ENCODE assay signal across 2 cellular contexts in the genomic region with DNA sequence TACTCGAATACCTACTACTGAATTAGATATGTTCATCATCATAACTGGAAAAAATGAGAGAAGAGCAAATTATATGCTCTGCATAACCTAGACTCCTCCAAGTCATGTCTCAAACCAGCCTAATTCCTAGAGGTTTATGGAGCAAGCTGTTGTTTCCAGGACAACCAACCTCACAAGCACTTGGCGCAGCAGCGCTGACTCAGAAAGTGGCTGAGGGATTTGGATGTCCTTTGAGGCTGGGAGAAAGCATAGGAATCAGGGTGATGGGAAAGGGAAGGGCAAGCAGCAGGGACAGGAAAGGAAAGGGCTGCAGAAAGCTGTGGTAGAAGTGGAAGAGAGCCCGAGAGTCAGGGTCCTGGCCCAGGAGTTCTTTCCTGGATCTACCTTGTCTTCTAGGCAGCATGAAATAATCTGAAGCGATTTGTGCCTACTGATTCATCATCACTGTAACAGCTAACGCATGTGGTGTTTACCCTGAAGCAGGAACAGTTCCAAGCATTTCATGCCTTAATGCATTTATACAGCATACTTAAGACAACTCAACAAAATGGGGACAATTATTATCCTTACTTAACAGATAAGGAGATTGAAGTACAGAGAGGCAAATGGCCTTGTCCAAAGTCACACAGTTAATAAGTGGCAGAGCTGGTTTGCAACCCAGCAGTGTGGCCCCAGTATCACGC.
TF ChIP-seq lines count a peak whose summit lies in the region.

No MANE protein-coding gene starts in this region.

TF ChIP-seq in HEK293, 187 proteins besides CTCF, POLR2A, EP300 and RAD21 (continued from another document):
- TF ChIP-seq, protein P1, sequence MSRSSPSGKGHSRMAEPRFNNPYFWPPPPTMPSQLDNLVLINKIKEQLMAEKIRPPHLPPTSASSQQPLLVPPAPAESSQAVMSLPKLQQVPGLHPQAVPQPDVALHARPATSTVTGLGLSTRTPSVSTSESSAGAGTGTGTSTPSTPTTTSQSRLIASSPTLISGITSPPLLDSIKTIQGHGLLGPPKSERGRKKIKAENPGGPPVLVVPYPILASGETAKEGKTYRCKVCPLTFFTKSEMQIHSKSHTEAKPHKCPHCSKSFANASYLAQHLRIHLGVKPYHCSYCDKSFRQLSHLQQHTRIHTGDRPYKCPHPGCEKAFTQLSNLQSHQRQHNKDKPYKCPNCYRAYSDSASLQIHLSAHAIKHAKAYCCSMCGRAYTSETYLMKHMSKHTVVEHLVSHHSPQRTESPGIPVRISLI (tag by site-specific recombination; IDR thresholded peaks at IDR 0.05): no peak
- no peak for TF ChIP-seq ZNF558 (tag by site-specific recombination; IDR thresholded peaks at IDR 0.05)
- TF ChIP-seq, protein P2, sequence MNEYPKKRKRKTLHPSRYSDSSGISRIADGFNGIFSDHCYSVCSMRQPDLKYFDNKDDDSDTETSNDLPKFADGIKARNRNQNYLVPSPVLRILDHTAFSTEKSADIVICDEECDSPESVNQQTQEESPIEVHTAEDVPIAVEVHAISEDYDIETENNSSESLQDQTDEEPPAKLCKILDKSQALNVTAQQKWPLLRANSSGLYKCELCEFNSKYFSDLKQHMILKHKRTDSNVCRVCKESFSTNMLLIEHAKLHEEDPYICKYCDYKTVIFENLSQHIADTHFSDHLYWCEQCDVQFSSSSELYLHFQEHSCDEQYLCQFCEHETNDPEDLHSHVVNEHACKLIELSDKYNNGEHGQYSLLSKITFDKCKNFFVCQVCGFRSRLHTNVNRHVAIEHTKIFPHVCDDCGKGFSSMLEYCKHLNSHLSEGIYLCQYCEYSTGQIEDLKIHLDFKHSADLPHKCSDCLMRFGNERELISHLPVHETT (tag by site-specific recombination; IDR thresholded peaks at IDR 0.05): no peak
- TF ChIP-seq ZNF274 (IDR thresholded peaks at IDR 0.05; ENCODE audit: low read length): no peak
- no peak for TF ChIP-seq ZNF274 (tag by site-specific recombination; IDR thresholded peaks at IDR 0.05; ENCODE audit: borderline replicate concordance)
- no peak for TF ChIP-seq ZNF157 (tag by site-specific recombination; IDR thresholded peaks at IDR 0.05)
- TF ChIP-seq ZNF530 (tag by site-specific recombination; IDR thresholded peaks at IDR 0.05; ENCODE audit: low read depth): 0 out of 2 replicates have a peak, but pooled peaks have one; percentile 66
- TF ChIP-seq ZNF175 (tag by site-specific recombination; IDR thresholded peaks at IDR 0.05): no peak
- no peak for TF ChIP-seq ZNF292 (tag by site-specific recombination; IDR thresholded peaks at IDR 0.05; ENCODE audit: borderline replicate concordance, low read depth)
- no peak for TF ChIP-seq TRIM28 (IDR thresholded peaks at IDR 0.05; ENCODE audit: borderline replicate concordance, low read length)
- no peak for TF ChIP-seq KLF10 (tag by site-specific recombination; IDR thresholded peaks at IDR 0.05)
- TF ChIP-seq ZBTB17 (tag by site-specific recombination; IDR thresholded peaks at IDR 0.05): peak; percentile 23; the same call in 1 of the 2 replicates
- no peak for TF ChIP-seq ZNF426 (tag by site-specific recombination; IDR thresholded peaks at IDR 0.05)
- no peak for TF ChIP-seq ZIC2 (tag by site-specific recombination; IDR thresholded peaks at IDR 0.05)
- no peak for TF ChIP-seq ZNF19 (tag by site-specific recombination; IDR thresholded peaks at IDR 0.05; ENCODE audit: low read depth)
- TF ChIP-seq, protein P3, sequence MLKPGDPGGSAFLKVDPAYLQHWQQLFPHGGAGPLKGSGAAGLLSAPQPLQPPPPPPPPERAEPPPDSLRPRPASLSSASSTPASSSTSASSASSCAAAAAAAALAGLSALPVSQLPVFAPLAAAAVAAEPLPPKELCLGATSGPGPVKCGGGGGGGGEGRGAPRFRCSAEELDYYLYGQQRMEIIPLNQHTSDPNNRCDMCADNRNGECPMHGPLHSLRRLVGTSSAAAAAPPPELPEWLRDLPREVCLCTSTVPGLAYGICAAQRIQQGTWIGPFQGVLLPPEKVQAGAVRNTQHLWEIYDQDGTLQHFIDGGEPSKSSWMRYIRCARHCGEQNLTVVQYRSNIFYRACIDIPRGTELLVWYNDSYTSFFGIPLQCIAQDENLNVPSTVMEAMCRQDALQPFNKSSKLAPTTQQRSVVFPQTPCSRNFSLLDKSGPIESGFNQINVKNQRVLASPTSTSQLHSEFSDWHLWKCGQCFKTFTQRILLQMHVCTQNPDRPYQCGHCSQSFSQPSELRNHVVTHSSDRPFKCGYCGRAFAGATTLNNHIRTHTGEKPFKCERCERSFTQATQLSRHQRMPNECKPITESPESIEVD (tag by site-specific recombination; IDR thresholded peaks at IDR 0.05): no peak
- no peak for TF ChIP-seq FEZF1 (tag by site-specific recombination; IDR thresholded peaks at IDR 0.05)
- no peak for TF ChIP-seq IKZF3 (tag by site-specific recombination; IDR thresholded peaks at IDR 0.05)
- TF ChIP-seq REPIN1 (tag by site-specific recombination; IDR thresholded peaks at IDR 0.05; ENCODE audit: low read depth): no peak
- TF ChIP-seq, protein P4, sequence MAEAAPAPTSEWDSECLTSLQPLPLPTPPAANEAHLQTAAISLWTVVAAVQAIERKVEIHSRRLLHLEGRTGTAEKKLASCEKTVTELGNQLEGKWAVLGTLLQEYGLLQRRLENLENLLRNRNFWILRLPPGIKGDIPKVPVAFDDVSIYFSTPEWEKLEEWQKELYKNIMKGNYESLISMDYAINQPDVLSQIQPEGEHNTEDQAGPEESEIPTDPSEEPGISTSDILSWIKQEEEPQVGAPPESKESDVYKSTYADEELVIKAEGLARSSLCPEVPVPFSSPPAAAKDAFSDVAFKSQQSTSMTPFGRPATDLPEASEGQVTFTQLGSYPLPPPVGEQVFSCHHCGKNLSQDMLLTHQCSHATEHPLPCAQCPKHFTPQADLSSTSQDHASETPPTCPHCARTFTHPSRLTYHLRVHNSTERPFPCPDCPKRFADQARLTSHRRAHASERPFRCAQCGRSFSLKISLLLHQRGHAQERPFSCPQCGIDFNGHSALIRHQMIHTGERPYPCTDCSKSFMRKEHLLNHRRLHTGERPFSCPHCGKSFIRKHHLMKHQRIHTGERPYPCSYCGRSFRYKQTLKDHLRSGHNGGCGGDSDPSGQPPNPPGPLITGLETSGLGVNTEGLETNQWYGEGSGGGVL (tag by site-specific recombination; IDR thresholded peaks at IDR 0.05): no peak
- TF ChIP-seq, protein P5, sequence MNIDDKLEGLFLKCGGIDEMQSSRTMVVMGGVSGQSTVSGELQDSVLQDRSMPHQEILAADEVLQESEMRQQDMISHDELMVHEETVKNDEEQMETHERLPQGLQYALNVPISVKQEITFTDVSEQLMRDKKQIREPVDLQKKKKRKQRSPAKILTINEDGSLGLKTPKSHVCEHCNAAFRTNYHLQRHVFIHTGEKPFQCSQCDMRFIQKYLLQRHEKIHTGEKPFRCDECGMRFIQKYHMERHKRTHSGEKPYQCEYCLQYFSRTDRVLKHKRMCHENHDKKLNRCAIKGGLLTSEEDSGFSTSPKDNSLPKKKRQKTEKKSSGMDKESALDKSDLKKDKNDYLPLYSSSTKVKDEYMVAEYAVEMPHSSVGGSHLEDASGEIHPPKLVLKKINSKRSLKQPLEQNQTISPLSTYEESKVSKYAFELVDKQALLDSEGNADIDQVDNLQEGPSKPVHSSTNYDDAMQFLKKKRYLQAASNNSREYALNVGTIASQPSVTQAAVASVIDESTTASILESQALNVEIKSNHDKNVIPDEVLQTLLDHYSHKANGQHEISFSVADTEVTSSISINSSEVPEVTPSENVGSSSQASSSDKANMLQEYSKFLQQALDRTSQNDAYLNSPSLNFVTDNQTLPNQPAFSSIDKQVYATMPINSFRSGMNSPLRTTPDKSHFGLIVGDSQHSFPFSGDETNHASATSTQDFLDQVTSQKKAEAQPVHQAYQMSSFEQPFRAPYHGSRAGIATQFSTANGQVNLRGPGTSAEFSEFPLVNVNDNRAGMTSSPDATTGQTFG (tag by site-specific recombination; IDR thresholded peaks at IDR 0.05; ENCODE audit: borderline replicate concordance): no peak

TF ChIP-seq in K562, 482 proteins besides CTCF, POLR2A, EP300 and RAD21 (continued from another document):
- TF ChIP-seq JUND (IDR thresholded peaks at IDR 0.05; ENCODE audit: borderline replicate concordance, low read depth, low read length) (no peak), JUND (tag; IDR thresholded peaks at IDR 0.05; ENCODE audit: borderline replicate concordance, low read depth, low read length) (no peak), ZZZ3 (IDR thresholded peaks at IDR 0.05) (no peak), SNRNP70 (optimal IDR thresholded peaks at IDR 0.05; ENCODE audit: low read depth, low read length) (no peak), ZKSCAN8 (CRISPR knock-in tag; IDR thresholded peaks at IDR 0.05) (no peak), ZNF778 (CRISPR knock-in tag; IDR thresholded peaks at IDR 0.05) (no peak), RFX1 (IDR thresholded peaks at IDR 0.05) (peak; percentile 60), POLR2G (IDR thresholded peaks at IDR 0.05; ENCODE audit: low read depth, low read length) (no peak), MAFF (IDR thresholded peaks at IDR 0.05; ENCODE audit: low read length) (no peak), FOXJ2 (tag; IDR thresholded peaks at IDR 0.05) (0 out of 2 replicates have a peak, but pooled peaks have one; percentile 28)
- TF ChIP-seq, protein P6, sequence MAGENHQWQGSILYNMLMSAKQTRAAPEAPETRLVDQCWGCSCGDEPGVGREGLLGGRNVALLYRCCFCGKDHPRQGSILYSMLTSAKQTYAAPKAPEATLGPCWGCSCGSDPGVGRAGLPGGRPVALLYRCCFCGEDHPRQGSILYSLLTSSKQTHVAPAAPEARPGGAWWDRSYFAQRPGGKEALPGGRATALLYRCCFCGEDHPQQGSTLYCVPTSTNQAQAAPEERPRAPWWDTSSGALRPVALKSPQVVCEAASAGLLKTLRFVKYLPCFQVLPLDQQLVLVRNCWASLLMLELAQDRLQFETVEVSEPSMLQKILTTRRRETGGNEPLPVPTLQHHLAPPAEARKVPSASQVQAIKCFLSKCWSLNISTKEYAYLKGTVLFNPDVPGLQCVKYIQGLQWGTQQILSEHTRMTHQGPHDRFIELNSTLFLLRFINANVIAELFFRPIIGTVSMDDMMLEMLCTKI (IDR thresholded peaks at IDR 0.05; ENCODE audit: partially characterized antibody): no peak
- TF ChIP-seq, protein P7, sequence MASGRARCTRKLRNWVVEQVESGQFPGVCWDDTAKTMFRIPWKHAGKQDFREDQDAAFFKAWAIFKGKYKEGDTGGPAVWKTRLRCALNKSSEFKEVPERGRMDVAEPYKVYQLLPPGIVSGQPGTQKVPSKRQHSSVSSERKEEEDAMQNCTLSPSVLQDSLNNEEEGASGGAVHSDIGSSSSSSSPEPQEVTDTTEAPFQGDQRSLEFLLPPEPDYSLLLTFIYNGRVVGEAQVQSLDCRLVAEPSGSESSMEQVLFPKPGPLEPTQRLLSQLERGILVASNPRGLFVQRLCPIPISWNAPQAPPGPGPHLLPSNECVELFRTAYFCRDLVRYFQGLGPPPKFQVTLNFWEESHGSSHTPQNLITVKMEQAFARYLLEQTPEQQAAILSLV (tag; IDR thresholded peaks at IDR 0.05): no peak
TF ChIP-seq in K562: peak in this region for 2.
